Comparison of ENCODE assay signal across 8 cellular contexts in genomic region chr17:40111221-40112128, GRCh38. TPM values are rescaled to one million over a fixed set of nuclear protein-coding genes. Genes with fewer than 3 reads are reported as not detected.
DNase-seq lines count a peak whose midpoint lies in the region; ATAC-seq, FAIRE-seq and TF ChIP-seq lines count a peak whose summit lies in the region.

No MANE protein-coding gene starts in this region.

- H3K9ac ChIP-seq in kidney (ENCODE audit: low read length in 2 of 2) = peak overlapping the region; percentile 59 to 61

- 0 to 5% (median 3%) methylated on average over 11 to 12 of the region's 12 CpGs for WGBS in spleen, 5 donors

- intact Hi-C loops in kidney (cut with DNase I) = loop anchor here (5.0 kb wide), 1 partner anchor 39 kb away; no protein-coding TSS in a partner anchor
- intact Hi-C loops in spleen (cut with DNase I; ENCODE audit: low total_unique reads) = no loop called here

- ATAC-seq in HG03097 (IDR thresholded peaks at IDR 0.05; ENCODE audit: low FRiP score, unreplicated experiment) = peak; percentile 43
- ATAC-seq in HG03025 (IDR thresholded peaks at IDR 0.05; ENCODE audit: low FRiP score, unreplicated experiment) = no peak

- H3K27ac ChIP-seq in kidney (ENCODE audit: low read depth in 2 of 2, low read length in 2 of 2) (peak overlapping the region; percentile 83 to 95), spleen (peak overlapping the region; percentile 50 to 91 (median 86))

- peak overlapping the region; percentile 20; the same call in 1 of the 2 replicates for H3K4me3 ChIP-seq in WI38 (ENCODE audit: low read depth, low read length)
- peak overlapping the region; percentile 25 to 36 for H3K4me3 ChIP-seq in kidney (ENCODE audit: low read length in 2 of 2)
- peak overlapping the region in 3 of 8 donors; percentile 5 to 42 (median 9) for H3K4me3 ChIP-seq in spleen

- TF ChIP-seq POLR2A in spleen (IDR thresholded peaks at IDR 0.05) = no peak

- peak; percentile 77 for TF ChIP-seq CTCF in WI38 (IDR thresholded peaks at IDR 0.05; ENCODE audit: low read depth, low read length)
- peak; percentile 94 for TF ChIP-seq CTCF in kidney (IDR thresholded peaks at IDR 0.05; ENCODE audit: borderline replicate concordance, extremely low read depth, insufficient read depth)
- peak; percentile 70 to 92 (median 88) for TF ChIP-seq CTCF in spleen (IDR thresholded peaks at IDR 0.05 in 8 of 11, conservative IDR thresholded peaks at IDR 0.05 in 3 of 11)

- no peaks in the 10 kb centered on the region for H3K27me3 ChIP-seq in spleen (replicated peaks in 1 of 7)

- H3K4me1 ChIP-seq in kidney (ENCODE audit: control insufficient read depth in 1 of 2, insufficient read depth in 1 of 2, low read depth in 1 of 2, low read length in 2 of 2) = peaks cover 54 to 60% of the 10 kb centered on the region in 2 donors
- H3K4me1 ChIP-seq in spleen = peaks cover 56 to 77% (median 75%) of the 10 kb centered on the region in 6 donors

- FAIRE-seq in kidney (lab: Jason Lieb, UNC) = no peak

- DNase-seq in G401 (ENCODE audit: low spot score) = peak; percentile 96
- peak; percentile 96 for DNase-seq in NCI-H226
- DNase-seq in cerebellum (ENCODE audit: low spot score) = peak; percentile 92
- peak; percentile 97 for DNase-seq in kidney
- peak; percentile 90 for DNase-seq in spleen

- no peaks in the 10 kb centered on the region for H3K9me3 ChIP-seq in kidney (ENCODE audit: control insufficient read depth in 1 of 2, low read length in 2 of 2)
- H3K9me3 ChIP-seq in spleen = no peaks in the 10 kb centered on the region

- H3K36me3 ChIP-seq in kidney (ENCODE audit: control insufficient read depth in 1 of 2, insufficient read depth in 2 of 2, low read length in 2 of 2) (no peaks in the 10 kb centered on the region), spleen (no peaks in the 10 kb centered on the region)

- in situ Hi-C loops in G401 (cut with HindIII; ENCODE audit: low sequenced_read_pairs) = no loop called here

RNA-seq across cellular contexts. Expression of gene MSL1, which starts 10.3 kb away (rescaled TPM):
- 67.9 and 80.5 TPM in 2 replicates for total RNA-seq in G401 (2014; rRNA removed; shearing (Covaris generic))
- total RNA-seq in cerebellum (84.8 TPM), kidney (75.4 TPM), spleen (100 to 1,000 TPM; 101 to 154 (median 127) TPM)
- polyA plus RNA-seq in kidney (ENCODE audit: insufficient read depth, low read depth, low replicate concordance) (34.9 TPM), spleen (10 to 100 TPM; 52.6 to 85.0 (median 73.3) TPM)

RNA-seq across cellular contexts. Expression of gene NR1D1, which starts 11.1 kb away (rescaled TPM):
- total RNA-seq in G401 (2014; rRNA removed; shearing (Covaris generic)) = 0.06 and 2.0 TPM in 2 replicates
- total RNA-seq in cerebellum = 0.54 TPM
- total RNA-seq in kidney = 30.8 TPM
- 7.1 TPM for polyA plus RNA-seq in kidney (ENCODE audit: insufficient read depth, low read depth, low replicate concordance)
- total RNA-seq in spleen = 10 to 100 TPM in 4 of 7 donors, 1 to 10 TPM in 3; 5.5 to 15.8 (median 10.2) TPM
- 1 to 10 TPM; 3.3 to 6.4 (median 5.2) TPM for polyA plus RNA-seq in spleen

RNA-seq across cellular contexts. Expression of gene CASC3, which starts 28.9 kb away (rescaled TPM):
- total RNA-seq in G401 (2014; rRNA removed; shearing (Covaris generic)) = 31.1 and 61.1 TPM in 2 replicates
- total RNA-seq in cerebellum (58.4 TPM), kidney (90.8 TPM), spleen (100 to 1,000 TPM in 1 of 7 donors, 10 to 100 TPM in 6; 67.0 to 105 (median 78.5) TPM)
- polyA plus RNA-seq in kidney (ENCODE audit: insufficient read depth, low read depth, low replicate concordance) (32.2 TPM), spleen (10 to 100 TPM; 20.2 to 38.9 (median 35.0) TPM)

RNA-seq across cellular contexts. Expression of gene THRA, which starts 48.7 kb away (rescaled TPM):
- total RNA-seq in G401 (2014; rRNA removed; shearing (Covaris generic)) = 11.8 and 18.4 TPM in 2 replicates
- 69.7 TPM for total RNA-seq in cerebellum
- total RNA-seq in kidney = 63.9 TPM
- polyA plus RNA-seq in kidney (ENCODE audit: insufficient read depth, low read depth, low replicate concordance) = 40.8 TPM
- 10 to 100 TPM; 14.6 to 36.1 (median 19.7) TPM for total RNA-seq in spleen
- polyA plus RNA-seq in spleen = 10 to 100 TPM in 1 of 3 donors, 1 to 10 TPM in 2; 3.9 to 12.9 (median 4.7) TPM

RNA-seq across cellular contexts. Expression of gene MED24, which starts 57.3 kb away (rescaled TPM):
- total RNA-seq in G401 (2014; rRNA removed; shearing (Covaris generic)) = 70.0 and 90.8 TPM in 2 replicates
- total RNA-seq in cerebellum = 75.9 TPM
- total RNA-seq in kidney = 66.3 TPM
- polyA plus RNA-seq in kidney (ENCODE audit: insufficient read depth, low read depth, low replicate concordance) = 53.7 TPM
- total RNA-seq in spleen = 100 to 1,000 TPM in 1 of 7 donors, 10 to 100 TPM in 6; 71.7 to 102 (median 79.1) TPM
- 10 to 100 TPM; 29.2 to 54.4 (median 42.7) TPM for polyA plus RNA-seq in spleen
